13 cellular contexts compared by ENCODE assay signal in genomic region chr20:48703107-48703506, GRCh38.
A peak's percentile ranks its signal among the peaks of the same experiment; 100 is the strongest.
DNase-seq lines count a peak whose midpoint lies in the region; ATAC-seq and TF ChIP-seq lines count a peak whose summit lies in the region.
"Had no signal": no experiment of that assay in that cellular context is flagged by ENCODE, and none has a peak within 500 bp of the region (broad histone marks: within the 10 kb centered on the region; RNA-seq: fewer than 3 reads in every experiment).

No MANE protein-coding gene starts in this region.

- H3K27ac ChIP-seq in stomach: no peak overlapping the region
- H3K27ac ChIP-seq: 22Rv1, SJSA1 had no signal

- intact Hi-C loops in left cardiac atrium (cut with DNase I) (no loop called here), stomach (cut with DNase I; ENCODE audit: low total_unique reads) (no loop called here)

- TF ChIP-seq POLR2A in stomach (IDR thresholded peaks at IDR 0.05): no peak

- peaks cover 11 to 63% (median 28%) of the 10 kb centered on the region in 4 donors for H3K4me1 ChIP-seq in stomach

- H3K27me3 ChIP-seq in stomach: no peaks in the 10 kb centered on the region
- H3K27me3 ChIP-seq: SJSA1 had no signal

- DNase-seq in NCI-H2107 (lab: John Stamatoyannopoulos, UW) (peak; percentile 23), NCI-H2107 treated with DMSO at 0.1 percent for 48 hours (lab: John Stamatoyannopoulos, UW; ENCODE audit: unreplicated experiment) (no peak), NCI-H69 (lab: John Stamatoyannopoulos, UW) (peak; percentile 13), left cardiac atrium (peak; percentile 64), stomach (peak; percentile 68), NCI-H146 treated with DMSO at 0.1 percent for 48 hours (lab: John Stamatoyannopoulos, UW; ENCODE audit: unreplicated experiment) (no peak)
- DNase-seq: activated gamma-delta T cell treated with Interleukin-2 at 50 U/mL for 16 hours; CD8-positive, alpha-beta T cell; NCI-H2029 had no signal

- no peak overlapping the region for H3K4me3 ChIP-seq in stomach
- H3K4me3 ChIP-seq: SJSA1 had no signal

- ATAC-seq in left cardiac atrium: peak; percentile 39 to 40
- ATAC-seq in HG03280 (IDR thresholded peaks at IDR 0.05; ENCODE audit: unreplicated experiment): no peak
- ATAC-seq in HG02678 (IDR thresholded peaks at IDR 0.05; ENCODE audit: unreplicated experiment): no peak
- ATAC-seq: CD8-positive, alpha-beta T cell had no signal

- TF ChIP-seq CTCF in stomach (IDR thresholded peaks at IDR 0.05): no peak

- WGBS in stomach, 5 donors: 54 to 82% (median 63%) methylated on average over 10 to 12 of the region's 12 CpGs

- no peak for TF ChIP-seq EP300 in stomach (IDR thresholded peaks at IDR 0.05)

- peaks cover 0 to 58% (median 16%) of the 10 kb centered on the region in 4 donors for H3K36me3 ChIP-seq in stomach

- H3K9me3 ChIP-seq in stomach: no peaks in the 10 kb centered on the region
- H3K9me3 ChIP-seq: SJSA1 had no signal

Comparison
In these comparisons a context has a peak if more than half of its experiments do, and no peak if none do; other contexts are left out.
1. DNase-seq: peak in NCI-H2107 (single experiment), NCI-H69 (single experiment), left cardiac atrium (single experiment) and stomach (single experiment); none in NCI-H2107 treated with DMSO at 0.1 percent for 48 hours (single experiment) and NCI-H146 treated with DMSO at 0.1 percent for 48 hours (single experiment).
2. ATAC-seq: peak in left cardiac atrium (2 of 2); none in HG03280 (single experiment) and HG02678 (single experiment).